Comparison of ENCODE assay signal across 23 cellular contexts in the genomic region with DNA sequence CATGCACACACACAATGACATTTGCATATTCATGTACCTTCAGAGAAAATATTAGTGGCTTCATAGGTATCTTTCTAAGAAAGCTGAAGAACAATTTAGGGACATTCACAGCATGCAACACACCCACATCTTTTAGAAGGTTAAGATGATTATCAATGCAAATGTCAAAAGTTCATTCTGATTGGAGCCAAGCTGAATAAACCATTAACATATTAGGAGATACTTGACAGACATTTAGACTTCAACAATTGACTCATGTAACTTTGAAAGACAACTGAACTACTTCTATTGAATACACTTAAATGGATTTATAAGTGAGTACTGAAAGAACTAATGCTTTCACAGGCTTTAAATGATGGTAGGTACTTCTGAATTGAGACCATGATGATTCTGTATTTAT.
"Had no signal": no experiment of that assay in that cellular context is flagged by ENCODE, and none has a peak within 500 bp of the region (broad histone marks: within the 10 kb centered on the region; RNA-seq: fewer than 3 reads in every experiment).

No MANE protein-coding gene starts in this region.

- H3K4me3 Mint-ChIP-seq: dendritic cell treated with granulocyte-macrophage colony-stimulating factor and Interleukin-4, amounts not matched to agents 40 ng/mL and 50 ng/mL, for 4 days; effector memory CD8-positive, alpha-beta T cell; endodermal cell had no signal

- H3K27ac ChIP-seq: colonic mucosa, coronary artery, dorsolateral prefrontal cortex, epithelial cell of prostate, esophagus muscularis mucosa, esophagus squamous epithelium, foreskin keratinocyte, gastrocnemius medialis, gastroesophageal sphincter, heart left ventricle, heart right ventricle had no signal

- H3K4me3 ChIP-seq: colonic mucosa, coronary artery, dorsolateral prefrontal cortex, esophagus muscularis mucosa, esophagus squamous epithelium, gastrocnemius medialis, gastroesophageal sphincter, heart left ventricle, heart right ventricle had no signal

- H3K36me3 ChIP-seq: colonic mucosa, esophagus muscularis mucosa, esophagus squamous epithelium, gastrocnemius medialis, gastroesophageal sphincter, heart left ventricle, heart right ventricle had no signal

- H3K9me3 ChIP-seq: colonic mucosa, esophagus muscularis mucosa, esophagus squamous epithelium, gastrocnemius medialis, gastroesophageal sphincter, heart left ventricle, heart right ventricle had no signal

- DNase-seq: colonic mucosa; cortex of kidney; dermis blood vessel endothelial cell; dorsolateral prefrontal cortex; effector CD4-positive, alpha-beta T cell; effector CD8-positive, alpha-beta T cell; effector memory CD4-positive, alpha-beta T cell; effector memory CD8-positive, alpha-beta T cell; endodermal cell; erythroblast; esophagus squamous epithelium; foreskin fibroblast; foreskin keratinocyte; foreskin melanocyte; gastrocnemius medialis; head of caudate nucleus; heart left ventricle; heart right ventricle had no signal

- H3K4me1 ChIP-seq: colonic mucosa, esophagus muscularis mucosa, esophagus squamous epithelium, foreskin keratinocyte, gastrocnemius medialis, gastroesophageal sphincter, heart left ventricle, heart right ventricle had no signal

- H3K27me3 ChIP-seq: colonic mucosa, esophagus muscularis mucosa, esophagus squamous epithelium, foreskin keratinocyte, gastrocnemius medialis, gastroesophageal sphincter, heart left ventricle, heart right ventricle had no signal

- H3K27me3 Mint-ChIP-seq: effector memory CD8-positive, alpha-beta T cell had no signal

- H3K9me3 Mint-ChIP-seq: dendritic cell treated with granulocyte-macrophage colony-stimulating factor and Interleukin-4, amounts not matched to agents 40 ng/mL and 50 ng/mL, for 4 days; effector memory CD8-positive, alpha-beta T cell; endodermal cell had no signal

- H3K27ac Mint-ChIP-seq: dendritic cell treated with granulocyte-macrophage colony-stimulating factor and Interleukin-4, amounts not matched to agents 40 ng/mL and 50 ng/mL, for 4 days; effector memory CD8-positive, alpha-beta T cell; endodermal cell had no signal
